ENCODE assay signal across 11 cellular contexts in genomic region chr19:54169149-54169731, GRCh38. TPM values are rescaled to one million over a fixed set of nuclear protein-coding genes. Genes with fewer than 3 reads are reported as not detected.
DNase-seq lines count a peak whose midpoint lies in the region; ATAC-seq and TF ChIP-seq lines count a peak whose summit lies in the region.
"Had no signal": no experiment of that assay in that cellular context is flagged by ENCODE, and none has a peak within 500 bp of the region (broad histone marks: within the 10 kb centered on the region; RNA-seq: fewer than 3 reads in every experiment).

No MANE protein-coding gene starts in this region.

- BruUV-seq in Calu3 (replicated peaks; lab: Mats Ljungman, UMichigan): no TSS peak

- WGBS in right cardiac atrium: 88% methylated on average over 21 of the region's 21 CpGs

- peak overlapping the region; percentile 24 for H3K27ac Mint-ChIP-seq in Calu3 (ENCODE audit: unreplicated experiment)
- H3K27ac Mint-ChIP-seq: CD4-positive, CD25-positive, alpha-beta regulatory T cell had no signal

- peaks cover 75% of the 10 kb centered on the region for H3K36me3 Mint-ChIP-seq in Calu3 (ENCODE audit: insufficient read depth, unreplicated experiment)
- H3K36me3 Mint-ChIP-seq: CD4-positive, CD25-positive, alpha-beta regulatory T cell had no signal

- H3K27ac ChIP-seq in right cardiac atrium (ENCODE audit: low read length) (no peak overlapping the region), VCaP (peak overlapping the region; percentile 16)

- no peaks in the 10 kb centered on the region for H3K9me3 ChIP-seq in right cardiac atrium (ENCODE audit: control insufficient read depth, low read length)
- H3K9me3 ChIP-seq: BE2C, Caco-2 had no signal

- ATAC-seq in right cardiac atrium (no peak), Right ventricle myocardium superior (ENCODE audit: poor library complexity) (no peak), GM18498 (IDR thresholded peaks at IDR 0.05; ENCODE audit: unreplicated experiment) (no peak)

- H3K4me3 Mint-ChIP-seq in Calu3 (ENCODE audit: low read depth, unreplicated experiment): no peak overlapping the region

- no peak for TF ChIP-seq POLR2A in erythroblast (IDR thresholded peaks at IDR 0.05; ENCODE audit: low read length)

- CTCF ChIA-PET in Calu3 (lab: Charles Lee): interaction anchor here (1.9 kb wide), 1 partner anchor 20 kb away, joined by 5 read pairs; the partner anchor contains the start of gene MBOAT7

- DNase-seq in right cardiac atrium (peak in 2 of 3 donors; percentile 50 to 57), Right ventricle myocardium superior (no peak), Calu3 (no peak), 8988T (no peak), erythroblast (lab: John Stamatoyannopoulos, UW) (no peak)

- no peaks in the 10 kb centered on the region for H3K4me1 ChIP-seq in right cardiac atrium (ENCODE audit: control insufficient read depth, insufficient read depth, low read length)
- H3K4me1 ChIP-seq: BE2C had no signal

- no peaks in the 10 kb centered on the region for H3K27me3 Mint-ChIP-seq in Calu3 (ENCODE audit: unreplicated experiment)

- H3K4me3 ChIP-seq in right cardiac atrium (ENCODE audit: low read length): no peak overlapping the region

- TF ChIP-seq CTCF in Calu3 (IDR thresholded peaks at IDR 0.05; ENCODE audit: unreplicated experiment) (no peak), VCaP (conservative IDR thresholded peaks at IDR 0.05) (no peak)

- intact Hi-C loops in right cardiac atrium (cut with DNase I) (loop anchor here in 2 of 4 donors (5.0 to 10.0 kb wide), 2 partner anchors 63 to 66 kb away; no protein-coding TSS in a partner anchor), Right ventricle myocardium superior (cut with DNase I) (no loop called here), Calu3 (cut with micrococcal nuclease; ENCODE audit: unreplicated experiment) (no loop called here)

- no peaks in the 10 kb centered on the region for H3K27me3 ChIP-seq in right cardiac atrium (ENCODE audit: control insufficient read depth, insufficient read depth)

- H3K9me3 Mint-ChIP-seq in Calu3 (ENCODE audit: low read depth, unreplicated experiment): peaks cover 2% of the 10 kb centered on the region
- H3K9me3 Mint-ChIP-seq: CD4-positive, CD25-positive, alpha-beta regulatory T cell had no signal

- H3K4me1 Mint-ChIP-seq in Calu3 (ENCODE audit: low read depth, unreplicated experiment): peaks cover 7% of the 10 kb centered on the region

RNA-seq across cellular contexts. Expression of gene TMC4, which starts 3.7 kb away (rescaled TPM):
- total RNA-seq in right cardiac atrium (1 to 10 TPM; 1.0 to 3.8 (median 2.5) TPM), Right ventricle myocardium superior (0.91 TPM), Calu3 (2022) (157 and 166 TPM in 2 replicates)
- 2.3 TPM for polyA plus RNA-seq in right cardiac atrium
- total RNA-seq: A172 had no signal

RNA-seq across cellular contexts. Expression of gene LENG1, which starts 9.7 kb away (rescaled TPM):
- total RNA-seq in right cardiac atrium (1 to 10 TPM; 5.3 to 7.6 (median 7.0) TPM), Right ventricle myocardium superior (6.5 TPM), Calu3 (2022) (9.9 and 10.7 TPM in 2 replicates)
- polyA plus RNA-seq in right cardiac atrium: 11.0 TPM

RNA-seq across cellular contexts. Expression of gene MBOAT7, which starts 20.1 kb away (rescaled TPM):
- total RNA-seq in right cardiac atrium (10 to 100 TPM; 18.9 to 23.6 (median 21.4) TPM), Right ventricle myocardium superior (12.7 TPM), Calu3 (2022) (287 and 323 TPM in 2 replicates)
- 16.1 TPM for polyA plus RNA-seq in right cardiac atrium

RNA-seq across cellular contexts. Expression of gene TSEN34, which starts 21.9 kb away (rescaled TPM):
- 10 to 100 TPM; 17.6 to 22.1 (median 18.3) TPM for total RNA-seq in right cardiac atrium
- polyA plus RNA-seq in right cardiac atrium: 20.9 TPM
- 14.3 TPM for total RNA-seq in Right ventricle myocardium superior
- 52.2 and 53.0 TPM in 2 replicates for total RNA-seq in Calu3 (2022)

RNA-seq across cellular contexts. Expression of gene RPS9, which starts 31.4 kb away (rescaled TPM):
- total RNA-seq in right cardiac atrium (100 to 1,000 TPM; 704 to 879 (median 833) TPM), Right ventricle myocardium superior (651 TPM), Calu3 (2022) (825 and 841 TPM in 2 replicates)
- 1,572 TPM for polyA plus RNA-seq in right cardiac atrium

Comparison
In these comparisons a context has a peak if more than half of its experiments do, and no peak if none do; other contexts are left out.
1. DNase-seq: peak in right cardiac atrium (2 of 3); none in Right ventricle myocardium superior (single experiment), Calu3 (single experiment), 8988T (single experiment) and erythroblast (0 of 2).
2. RNA of gene TMC4, which starts 3.7 kb away (total RNA-seq): 157 to 166 TPM in Calu3; 1.0 to 3.8 TPM in right cardiac atrium and 0.91 TPM in Right ventricle myocardium superior (single experiment); every median in the first group is over 10 times any median in the second.
3. RNA of gene MBOAT7, which starts 20.1 kb away (total RNA-seq): 287 to 323 TPM in Calu3; 18.9 to 23.6 TPM in right cardiac atrium and 12.7 TPM in Right ventricle myocardium superior (single experiment); every median in the first group is over 10 times any median in the second.